ENCODE assay signal across 11 cellular contexts in the genomic region with DNA sequence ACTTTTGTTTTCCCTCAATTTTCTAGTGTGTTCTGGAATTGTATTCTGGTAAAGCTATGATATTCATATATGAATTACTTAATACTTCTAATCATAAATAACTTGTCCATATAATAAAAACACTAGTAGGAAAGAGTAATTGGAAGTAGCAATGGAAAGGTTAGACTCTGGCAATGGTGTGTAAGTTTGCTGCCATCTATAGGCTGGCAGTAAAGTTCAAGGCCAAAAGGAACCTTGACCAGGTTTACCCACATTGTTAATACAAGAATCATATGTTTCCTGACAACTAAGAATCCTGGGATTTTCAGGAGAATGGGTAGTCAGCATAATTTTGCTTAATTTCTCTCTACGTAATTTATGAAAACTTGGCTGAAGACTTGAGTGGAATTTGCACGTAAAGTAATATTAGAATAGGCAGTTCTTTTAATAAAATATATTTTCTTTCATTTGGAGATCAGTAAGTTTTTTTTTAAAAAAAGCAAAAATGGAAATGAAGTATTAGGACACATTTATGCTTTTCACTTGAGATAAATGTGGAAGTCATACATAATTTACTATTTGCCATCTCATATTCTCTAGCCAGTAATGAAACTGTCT.
DNase-seq lines count a peak whose midpoint lies in the region; ATAC-seq, FAIRE-seq and TF ChIP-seq lines count a peak whose summit lies in the region.
"Had no signal": no experiment of that assay in that cellular context is flagged by ENCODE, and none has a peak within 500 bp of the region (broad histone marks: within the 10 kb centered on the region; RNA-seq: fewer than 3 reads in every experiment).

No MANE protein-coding gene starts in this region.

- H2BK15ac ChIP-seq in mesendoderm (replicated peaks; ENCODE audit: low read depth): no peak overlapping the region

- no peak overlapping the region for H3K18ac ChIP-seq in mesendoderm (ENCODE audit: low read length)

- H3K27ac ChIP-seq in VCaP (no peak overlapping the region), mesendoderm (ENCODE audit: low read depth, low read length) (no peak overlapping the region), kidney (ENCODE audit: low read depth in 2 of 2, low read length in 2 of 2) (no peak overlapping the region)
- H3K27ac ChIP-seq: neutrophil, suprapubic skin had no signal

- no peak overlapping the region for H3K56ac ChIP-seq in mesendoderm (ENCODE audit: low read length)

- WGBS in mesendoderm (ENCODE audit: extremely low coverage, insufficient coverage, low lambda C conversion rate): no CpG with 5 or more reads among the region's 2 CpGs

- TF ChIP-seq CTCF in VCaP (conservative IDR thresholded peaks at IDR 0.05) (peak; percentile 82), kidney (IDR thresholded peaks at IDR 0.05; ENCODE audit: borderline replicate concordance, extremely low read depth, insufficient read depth) (no peak)

- H3K9ac ChIP-seq in mesendoderm (ENCODE audit: low read length): no peak overlapping the region
- no peak overlapping the region for H3K9ac ChIP-seq in kidney (ENCODE audit: low read length in 2 of 2)

- H2AK5ac ChIP-seq in mesendoderm (ENCODE audit: low read length): no peak overlapping the region

- H3K79me2 ChIP-seq in mesendoderm (ENCODE audit: control insufficient read depth, insufficient read depth, low read length): no peaks in the 10 kb centered on the region

- H3K4me1 ChIP-seq in mesendoderm (ENCODE audit: control insufficient read depth, low read depth, low read length) (no peaks in the 10 kb centered on the region), kidney (ENCODE audit: control insufficient read depth in 1 of 2, insufficient read depth in 1 of 2, low read depth in 1 of 2, low read length in 2 of 2) (no peaks in the 10 kb centered on the region)
- H3K4me1 ChIP-seq: suprapubic skin had no signal

- no peak overlapping the region for H4K8ac ChIP-seq in mesendoderm (ENCODE audit: low read depth, low read length)

- intact Hi-C loops in kidney (cut with DNase I): no loop called here

- no peaks in the 10 kb centered on the region for H3K79me1 ChIP-seq in mesendoderm (ENCODE audit: low read length)

- H3K27me3 ChIP-seq in mesendoderm (ENCODE audit: insufficient read depth, low read length, poor library complexity): no peaks in the 10 kb centered on the region
- H3K27me3 ChIP-seq: neutrophil, suprapubic skin had no signal

- H3K4ac ChIP-seq in mesendoderm (ENCODE audit: low read depth, low read length): no peak overlapping the region

- no peak overlapping the region for H4K5ac ChIP-seq in mesendoderm (ENCODE audit: low read length)

- H3K36me3 ChIP-seq in mesendoderm (ENCODE audit: control insufficient read depth, insufficient read depth, low read length) (no peaks in the 10 kb centered on the region), kidney (ENCODE audit: control insufficient read depth in 1 of 2, insufficient read depth in 2 of 2, low read length in 2 of 2) (no peaks in the 10 kb centered on the region)
- H3K36me3 ChIP-seq: neutrophil, suprapubic skin had no signal

- no peak for ATAC-seq in GM21526 (IDR thresholded peaks at IDR 0.05; ENCODE audit: low FRiP score, unreplicated experiment)
- ATAC-seq: activated T-helper 17 cell treated with anti-CD3 and anti-CD28 coated beads, Interleukin-2, amount 50 U/mL, for 72 hours had no signal

- H3K4me3 ChIP-seq in mesendoderm (ENCODE audit: low read length): no peak overlapping the region
- H3K4me3 ChIP-seq in kidney (ENCODE audit: low read length in 2 of 2): no peak overlapping the region
- H3K4me3 ChIP-seq: suprapubic skin had no signal

- no peaks in the 10 kb centered on the region for H3K9me3 ChIP-seq in kidney (ENCODE audit: control insufficient read depth in 1 of 2, low read length in 2 of 2)
- H3K9me3 ChIP-seq: neutrophil, suprapubic skin had no signal

- no peak overlapping the region for H3K23ac ChIP-seq in mesendoderm (ENCODE audit: low read length)

- DNase-seq in GM03348 (ENCODE audit: low spot score): peak; percentile 9
- peak; percentile 26 for DNase-seq in NCI-H1694 (lab: John Stamatoyannopoulos, UW)
- DNase-seq in mesendoderm: peak; percentile 19
- DNase-seq in stimulated activated CD4-positive, alpha-beta T cell treated with anti-CD3 and anti-CD28 coated beads, Interleukin-12 subunit alpha, Interleukin-12 subunit beta, amount 100 ng/mL, for 4 hours: no peak
- DNase-seq in kidney: no peak
- DNase-seq: NCI-H2029 treated with DMSO at 0.1 percent for 48 hours had no signal

- H2BK5ac ChIP-seq in mesendoderm (ENCODE audit: low read length): no peak overlapping the region

- no peak overlapping the region for H2BK120ac ChIP-seq in mesendoderm (ENCODE audit: low read depth, low read length)

- no peak overlapping the region for H3K4me2 ChIP-seq in mesendoderm (ENCODE audit: low read length)

- no peak for FAIRE-seq in kidney (lab: Jason Lieb, UNC)

Comparison
In these comparisons a context has a peak if more than half of its experiments do, and no peak if none do; other contexts are left out.
1. DNase-seq: peak in GM03348 (single experiment), NCI-H1694 (single experiment) and mesendoderm (single experiment); none in stimulated activated CD4-positive, alpha-beta T cell treated with anti-CD3 and anti-CD28 coated beads, Interleukin-12 subunit alpha, Interleukin-12 subunit beta, amount 100 ng/mL, for 4 hours (single experiment) and kidney (single experiment).